24 cellular contexts compared by ENCODE assay signal in the genomic region with DNA sequence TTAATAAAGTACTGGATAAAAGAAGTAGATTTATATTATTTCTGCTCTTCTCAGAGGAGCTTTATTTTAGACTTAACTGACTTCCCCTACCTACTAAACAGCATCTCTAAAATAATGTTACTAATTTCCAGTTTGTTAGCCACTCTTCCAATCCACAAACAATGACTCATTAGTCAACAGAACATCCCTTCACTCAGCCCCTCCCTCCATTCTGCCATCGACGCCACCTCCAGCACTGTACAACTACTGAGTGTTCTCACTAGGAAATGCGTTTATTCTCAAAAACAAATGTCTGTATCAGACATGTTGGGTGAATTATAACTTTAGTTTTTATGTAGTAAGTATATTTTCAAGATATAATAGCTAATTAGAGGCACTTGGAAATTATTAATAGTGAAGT.
"Had no signal": no experiment of that assay in that cellular context is flagged by ENCODE, and none has a peak within 500 bp of the region (broad histone marks: within the 10 kb centered on the region; RNA-seq: fewer than 3 reads in every experiment).

No MANE protein-coding gene starts in this region.

- H3K36me3 ChIP-seq: left ventricle myocardium inferior, pancreas, prostate gland, sigmoid colon, spleen, tibial nerve, uterus had no signal

- DNase-seq: islet precursor cell; left ventricle myocardium inferior; midbrain; mucosa of descending colon; naive thymus-derived CD4-positive, alpha-beta T cell; pancreas; posterior cingulate gyrus; retina; right cardiac atrium; sigmoid colon; small intestine; spleen; stimulated activated CD4-positive, alpha-beta T cell treated with anti-CD3 and anti-CD28 coated beads, Interleukin-1b, Interleukin-23, amount 100 ng/mL, for 48 hours; stimulated activated CD4-positive, alpha-beta T cell treated with anti-CD3 and anti-CD28 coated beads, Interleukin-2, amount 100 ng/mL, for 48 hours; stimulated activated CD4-positive, alpha-beta T cell treated with anti-CD3 and anti-CD28 coated beads, Interleukin-4, amount 100 ng/mL, for 4 hours; stimulated activated CD8-positive, alpha-beta memory T cell treated with anti-CD3 and anti-CD28 coated beads, Interleukin-4, amount 100 ng/mL, for 48 hours; stimulated activated naive CD4-positive, alpha-beta T cell treated with Interleukin-2 at 50 U/mL for 16 hours; stimulated activated naive CD8-positive, alpha-beta T cell treated with anti-CD3 and anti-CD28 coated beads, Interleukin-15, amount 100 ng/mL, for 72 hours; substantia nigra; uterus had no signal

- H3K4me1 ChIP-seq: left ventricle myocardium inferior, pancreas, prostate gland, sigmoid colon, spleen, tibial nerve, uterus had no signal

- H3K4me2 ChIP-seq: hepatocyte had no signal

- H3K27ac ChIP-seq: hepatocyte, left ventricle myocardium inferior, pancreas, prostate gland, sigmoid colon, spleen, tibial nerve, uterus had no signal

- H3K79me2 ChIP-seq: hepatocyte had no signal

- H3K27me3 ChIP-seq: hepatocyte, pancreas, sigmoid colon, spleen, tibial nerve, uterus had no signal

- H3K4me3 ChIP-seq: hepatocyte, left ventricle myocardium inferior, lung, mucosa of descending colon, pancreas, prostate gland, sigmoid colon, spleen, tibial nerve, uterus had no signal
